Comparison of ENCODE assay signal across 1 cellular context in the genomic region with DNA sequence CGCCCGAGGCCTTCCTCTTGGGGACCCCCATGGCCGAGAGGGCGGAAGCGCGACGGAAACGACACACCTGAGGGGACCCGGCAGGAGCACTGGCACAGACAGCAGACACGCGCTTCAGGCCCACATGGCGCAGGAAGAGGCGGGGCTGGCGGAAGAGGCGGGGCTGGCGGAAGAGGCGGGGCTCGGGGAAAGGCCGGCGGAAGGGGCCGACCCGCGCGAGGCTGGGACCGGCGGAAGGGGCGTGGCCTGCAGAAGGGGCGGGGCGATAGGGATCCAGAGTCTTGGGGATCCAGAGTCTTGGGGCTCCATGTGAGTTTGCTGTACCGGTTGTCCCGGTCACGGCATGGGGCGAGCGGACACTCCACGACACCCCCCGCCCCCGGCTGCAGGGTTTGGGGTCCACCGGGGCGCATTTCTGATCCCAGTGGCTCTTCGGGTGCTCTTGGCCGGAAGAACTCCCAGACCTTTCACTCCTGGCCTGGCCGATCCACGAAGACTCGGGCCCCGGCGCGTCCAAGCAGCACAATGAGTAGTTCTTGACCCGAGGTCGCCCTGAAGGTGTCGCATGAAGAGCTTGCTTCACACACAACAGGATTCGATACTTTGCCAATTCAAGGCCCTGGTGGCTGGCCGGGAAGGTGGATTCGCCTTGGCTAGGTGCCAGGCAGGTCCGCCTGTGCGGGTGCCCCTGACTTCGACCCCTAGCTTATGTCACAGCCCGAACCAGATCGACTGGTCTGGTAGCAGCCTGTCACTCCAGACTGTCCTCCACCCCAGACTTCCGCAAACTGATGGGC.
TF ChIP-seq lines count a peak whose summit lies in the region.

A gene with protein sequence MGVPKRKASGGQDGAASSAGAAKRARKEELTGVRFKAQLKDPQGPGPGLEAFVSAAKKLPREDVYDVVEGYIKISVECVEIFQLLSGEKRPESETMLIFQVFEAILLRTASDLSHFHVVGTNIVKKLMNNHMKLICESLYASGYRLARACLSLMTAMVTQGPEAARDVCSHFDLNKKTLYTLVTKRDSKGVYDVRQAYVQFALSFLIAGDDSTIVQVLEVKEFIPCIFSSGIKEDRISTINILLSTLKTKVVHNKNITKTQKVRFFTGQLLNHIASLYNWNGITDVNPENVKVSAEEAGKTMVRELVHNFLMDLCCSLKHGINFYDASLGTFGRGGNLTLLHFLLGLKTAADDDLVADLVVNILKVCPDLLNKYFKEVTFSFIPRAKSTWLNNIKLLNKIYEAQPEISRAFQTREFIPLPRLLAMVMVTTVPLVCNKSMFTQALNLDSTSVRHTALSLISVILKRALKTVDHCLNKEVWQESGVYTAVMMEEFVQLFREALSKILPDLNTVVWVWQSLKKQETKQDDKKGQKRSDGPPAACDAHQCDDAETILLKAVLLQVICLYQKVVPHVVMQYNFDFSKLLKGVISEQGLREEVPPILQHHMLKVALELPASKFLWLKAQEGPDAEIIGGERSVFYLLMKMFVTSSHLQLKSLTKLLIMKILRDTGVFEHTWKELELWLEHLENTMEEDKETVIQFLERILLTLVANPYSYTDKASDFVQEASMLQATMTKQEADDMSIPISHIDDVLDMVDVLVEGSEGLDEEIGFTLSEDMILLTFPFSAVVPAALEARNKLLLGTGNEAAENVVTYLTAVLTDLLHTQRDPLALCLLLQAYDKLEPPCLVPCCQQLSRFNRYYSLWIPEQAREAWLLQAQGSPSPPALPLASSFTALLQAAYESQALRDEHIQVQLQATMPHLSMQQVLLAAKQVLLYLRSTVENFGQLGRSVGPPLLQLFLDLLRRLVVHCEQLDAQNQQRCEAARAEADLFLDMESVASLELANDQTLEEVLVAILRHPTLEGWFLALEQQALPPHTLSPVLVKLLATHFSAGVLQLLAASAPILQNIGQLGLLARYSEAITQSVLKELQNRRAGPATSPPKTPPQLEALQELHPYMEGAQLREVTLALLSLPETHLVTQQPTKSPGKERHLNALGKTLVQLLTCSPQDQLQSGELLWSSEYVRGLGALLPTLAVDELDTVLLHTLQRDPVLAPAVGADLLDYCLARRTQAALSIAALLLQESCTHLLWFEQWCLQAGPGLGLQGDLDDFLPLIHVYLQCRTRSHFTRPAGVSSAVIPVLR (N-terminal part only) (minus strand): TSS at position 133 of the 797 bp plus-strand sequence. CDS start 102 bp downstream, at position 31.

TF ChIP-seq in HepG2, 621 proteins besides CTCF, POLR2A, EP300 and RAD21 (continued from another document and continues in another):
- TF ChIP-seq SAFB2 (CRISPR knock-in tag; IDR thresholded peaks at IDR 0.05; ENCODE audit: borderline replicate concordance, low read depth) (peak; percentile 53; the same call in 1 of the 2 replicates), HOXD1 (CRISPR knock-in tag; IDR thresholded peaks at IDR 0.05) (no peak), ETV6 (CRISPR knock-in tag; conservative IDR thresholded peaks at IDR 0.05) (no peak), FOSL1 (CRISPR knock-in tag; IDR thresholded peaks at IDR 0.05; ENCODE audit: borderline replicate concordance) (no peak), MEIS2 (CRISPR knock-in tag; IDR thresholded peaks at IDR 0.05) (peak; percentile 67), ZKSCAN1 (IDR thresholded peaks at IDR 0.05; ENCODE audit: low read length) (no peak), MTF2 (CRISPR knock-in tag; IDR thresholded peaks at IDR 0.05; ENCODE audit: borderline replicate concordance) (no peak), POLR2G (IDR thresholded peaks at IDR 0.05; ENCODE audit: low read depth, low read length) (peak; percentile 90), RFX1 (IDR thresholded peaks at IDR 0.05) (no peak), ESRRA (CRISPR knock-in tag; IDR thresholded peaks at IDR 0.05; ENCODE audit: low read depth) (peak; percentile 23; the same call in 1 of the 2 replicates), PBX2 (CRISPR knock-in tag; IDR thresholded peaks at IDR 0.05) (peak; percentile 68; the same call in 1 of the 2 replicates), BATF2 (CRISPR knock-in tag; IDR thresholded peaks at IDR 0.05) (peak; percentile 68; the same call in 1 of the 2 replicates), BRD4 (CRISPR knock-in tag; IDR thresholded peaks at IDR 0.05) (0 out of 2 replicates have a peak, but pooled peaks have one; percentile 50), POLR2AphosphoS2 (IDR thresholded peaks at IDR 0.05; ENCODE audit: low read depth, low read length) (no peak), NPAS2 (CRISPR knock-in tag; IDR thresholded peaks at IDR 0.05; ENCODE audit: borderline replicate concordance) (no peak), PRMT3 (CRISPR knock-in tag; IDR thresholded peaks at IDR 0.05; ENCODE audit: borderline replicate concordance, low read depth) (no peak), SRF (IDR thresholded peaks at IDR 0.05; ENCODE audit: low read depth, low read length) (no peak), BORCS8-MEF2B (CRISPR knock-in tag; IDR thresholded peaks at IDR 0.05) (peak; percentile 1; the same call in 1 of the 2 replicates), ZNF124 (CRISPR knock-in tag; IDR thresholded peaks at IDR 0.05) (no peak), ZNF510 (CRISPR knock-in tag; IDR thresholded peaks at IDR 0.05; ENCODE audit: low read depth) (no peak), LCORL (IDR thresholded peaks at IDR 0.05) (no peak), LCORL (CRISPR knock-in tag; IDR thresholded peaks at IDR 0.05) (0 out of 2 replicates have a peak, but pooled peaks have one; percentile 14), ZFY (CRISPR knock-in tag; IDR thresholded peaks at IDR 0.05) (peak; percentile 91), ZBTB38 (CRISPR knock-in tag; IDR thresholded peaks at IDR 0.05) (peak; percentile 64), ZNF496 (CRISPR knock-in tag; IDR thresholded peaks at IDR 0.05; ENCODE audit: insufficient replicate concordance) (no peak), IRX3 (CRISPR knock-in tag; IDR thresholded peaks at IDR 0.05; ENCODE audit: borderline replicate concordance, low read depth) (no peak; the same call in 1 of the 2 replicates), ZBTB20 (CRISPR knock-in tag; IDR thresholded peaks at IDR 0.05; ENCODE audit: borderline replicate concordance, low read depth) (peak; percentile 68; the same call in 1 of the 2 replicates), ZSCAN12 (CRISPR knock-in tag; IDR thresholded peaks at IDR 0.05) (no peak), FOXA3 (CRISPR knock-in tag; IDR thresholded peaks at IDR 0.05) (0 out of 2 replicates have a peak, but pooled peaks have one; percentile 27), ZNF24 (IDR thresholded peaks at IDR 0.05) (no peak), NAIF1 (CRISPR knock-in tag; IDR thresholded peaks at IDR 0.05; ENCODE audit: borderline replicate concordance) (no peak), ZFP36 (IDR thresholded peaks at IDR 0.05; ENCODE audit: borderline replicate concordance, low read depth, low read length, partially characterized antibody) (no peak), PRDM10 (CRISPR knock-in tag; IDR thresholded peaks at IDR 0.05; ENCODE audit: low read depth) (0 out of 2 replicates have a peak, but pooled peaks have one; percentile 37), EEA1 (CRISPR knock-in tag; IDR thresholded peaks at IDR 0.05; ENCODE audit: borderline replicate concordance) (no peak; the same call in 1 of the 2 replicates), ZSCAN30 (CRISPR knock-in tag; IDR thresholded peaks at IDR 0.05) (no peak), MBNL3 (CRISPR knock-in tag; conservative IDR thresholded peaks at IDR 0.05) (no peak)
- TF ChIP-seq, protein P1, sequence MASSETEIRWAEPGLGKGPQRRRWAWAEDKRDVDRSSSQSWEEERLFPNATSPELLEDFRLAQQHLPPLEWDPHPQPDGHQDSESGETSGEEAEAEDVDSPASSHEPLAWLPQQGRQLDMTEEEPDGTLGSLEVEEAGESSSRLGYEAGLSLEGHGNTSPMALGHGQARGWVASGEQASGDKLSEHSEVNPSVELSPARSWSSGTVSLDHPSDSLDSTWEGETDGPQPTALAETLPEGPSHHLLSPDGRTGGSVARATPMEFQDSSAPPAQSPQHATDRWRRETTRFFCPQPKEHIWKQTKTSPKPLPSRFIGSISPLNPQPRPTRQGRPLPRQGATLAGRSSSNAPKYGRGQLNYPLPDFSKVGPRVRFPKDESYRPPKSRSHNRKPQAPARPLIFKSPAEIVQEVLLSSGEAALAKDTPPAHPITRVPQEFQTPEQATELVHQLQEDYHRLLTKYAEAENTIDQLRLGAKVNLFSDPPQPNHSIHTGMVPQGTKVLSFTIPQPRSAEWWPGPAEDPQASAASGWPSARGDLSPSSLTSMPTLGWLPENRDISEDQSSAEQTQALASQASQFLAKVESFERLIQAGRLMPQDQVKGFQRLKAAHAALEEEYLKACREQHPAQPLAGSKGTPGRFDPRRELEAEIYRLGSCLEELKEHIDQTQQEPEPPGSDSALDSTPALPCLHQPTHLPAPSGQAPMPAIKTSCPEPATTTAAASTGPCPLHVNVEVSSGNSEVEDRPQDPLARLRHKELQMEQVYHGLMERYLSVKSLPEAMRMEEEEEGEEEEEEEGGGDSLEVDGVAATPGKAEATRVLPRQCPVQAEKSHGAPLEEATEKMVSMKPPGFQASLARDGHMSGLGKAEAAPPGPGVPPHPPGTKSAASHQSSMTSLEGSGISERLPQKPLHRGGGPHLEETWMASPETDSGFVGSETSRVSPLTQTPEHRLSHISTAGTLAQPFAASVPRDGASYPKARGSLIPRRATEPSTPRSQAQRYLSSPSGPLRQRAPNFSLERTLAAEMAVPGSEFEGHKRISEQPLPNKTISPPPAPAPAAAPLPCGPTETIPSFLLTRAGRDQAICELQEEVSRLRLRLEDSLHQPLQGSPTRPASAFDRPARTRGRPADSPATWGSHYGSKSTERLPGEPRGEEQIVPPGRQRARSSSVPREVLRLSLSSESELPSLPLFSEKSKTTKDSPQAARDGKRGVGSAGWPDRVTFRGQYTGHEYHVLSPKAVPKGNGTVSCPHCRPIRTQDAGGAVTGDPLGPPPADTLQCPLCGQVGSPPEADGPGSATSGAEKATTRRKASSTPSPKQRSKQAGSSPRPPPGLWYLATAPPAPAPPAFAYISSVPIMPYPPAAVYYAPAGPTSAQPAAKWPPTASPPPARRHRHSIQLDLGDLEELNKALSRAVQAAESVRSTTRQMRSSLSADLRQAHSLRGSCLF (CRISPR knock-in tag; IDR thresholded peaks at IDR 0.05; ENCODE audit: borderline replicate concordance), result no peak
- TF ChIP-seq, protein P2, sequence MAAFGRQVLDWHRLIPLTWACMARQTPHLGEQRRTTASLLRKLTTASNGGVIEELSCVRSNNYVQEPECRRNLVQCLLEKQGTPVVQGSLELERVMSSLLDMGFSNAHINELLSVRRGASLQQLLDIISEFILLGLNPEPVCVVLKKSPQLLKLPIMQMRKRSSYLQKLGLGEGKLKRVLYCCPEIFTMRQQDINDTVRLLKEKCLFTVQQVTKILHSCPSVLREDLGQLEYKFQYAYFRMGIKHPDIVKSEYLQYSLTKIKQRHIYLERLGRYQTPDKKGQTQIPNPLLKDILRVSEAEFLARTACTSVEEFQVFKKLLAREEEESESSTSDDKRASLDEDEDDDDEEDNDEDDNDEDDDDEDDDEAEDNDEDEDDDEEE (CRISPR knock-in tag; IDR thresholded peaks at IDR 0.05), result no peak
- TF ChIP-seq, protein P3, sequence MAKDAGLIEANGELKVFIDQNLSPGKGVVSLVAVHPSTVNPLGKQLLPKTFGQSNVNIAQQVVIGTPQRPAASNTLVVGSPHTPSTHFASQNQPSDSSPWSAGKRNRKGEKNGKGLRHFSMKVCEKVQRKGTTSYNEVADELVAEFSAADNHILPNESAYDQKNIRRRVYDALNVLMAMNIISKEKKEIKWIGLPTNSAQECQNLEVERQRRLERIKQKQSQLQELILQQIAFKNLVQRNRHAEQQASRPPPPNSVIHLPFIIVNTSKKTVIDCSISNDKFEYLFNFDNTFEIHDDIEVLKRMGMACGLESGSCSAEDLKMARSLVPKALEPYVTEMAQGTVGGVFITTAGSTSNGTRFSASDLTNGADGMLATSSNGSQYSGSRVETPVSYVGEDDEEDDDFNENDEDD (CRISPR knock-in tag; IDR thresholded peaks at IDR 0.05; ENCODE audit: borderline replicate concordance), result no peak
- TF ChIP-seq, protein P4, sequence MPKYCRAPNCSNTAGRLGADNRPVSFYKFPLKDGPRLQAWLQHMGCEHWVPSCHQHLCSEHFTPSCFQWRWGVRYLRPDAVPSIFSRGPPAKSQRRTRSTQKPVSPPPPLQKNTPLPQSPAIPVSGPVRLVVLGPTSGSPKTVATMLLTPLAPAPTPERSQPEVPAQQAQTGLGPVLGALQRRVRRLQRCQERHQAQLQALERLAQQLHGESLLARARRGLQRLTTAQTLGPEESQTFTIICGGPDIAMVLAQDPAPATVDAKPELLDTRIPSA (CRISPR knock-in tag; IDR thresholded peaks at IDR 0.05; ENCODE audit: borderline replicate concordance), result no peak
